ENCODE assay signal across 8 cellular contexts in the genomic region with DNA sequence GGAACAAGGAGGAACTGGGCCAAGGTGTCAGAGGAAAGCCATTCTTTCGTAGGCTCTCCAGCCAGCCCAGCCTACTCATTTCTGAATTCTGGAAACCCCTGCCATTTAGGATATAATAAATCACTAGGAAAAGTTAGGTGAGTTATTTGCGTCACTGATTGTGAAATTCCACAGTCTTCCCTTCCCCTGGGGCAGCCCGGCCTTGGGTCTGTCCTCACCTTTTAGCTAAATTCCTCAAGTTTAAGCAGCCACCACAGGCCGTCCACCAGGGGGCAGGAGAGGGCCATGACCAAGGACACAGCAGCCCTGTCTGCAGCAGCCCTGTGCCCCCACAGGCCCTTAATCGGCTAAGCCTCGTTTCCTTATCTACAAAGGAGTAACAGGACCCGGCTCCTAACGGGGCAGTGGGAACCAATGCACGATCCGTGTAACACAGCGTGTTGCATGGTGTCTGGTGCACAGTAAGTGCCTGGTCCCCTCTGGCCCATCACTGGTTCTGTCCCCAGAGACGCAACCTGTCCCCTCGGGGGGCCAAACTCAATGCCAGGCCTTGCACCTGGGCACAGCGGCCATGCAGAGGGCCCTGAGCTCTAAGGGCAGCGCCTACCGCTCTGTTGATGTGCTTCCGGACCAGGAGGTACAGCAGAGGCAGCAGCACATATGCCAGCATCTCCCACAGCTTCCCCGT. TPM values are rescaled to one million over a fixed set of nuclear protein-coding genes. Genes with fewer than 3 reads are reported as not detected.
DNase-seq lines count a peak whose midpoint lies in the region; ATAC-seq and TF ChIP-seq lines count a peak whose summit lies in the region.

No MANE protein-coding gene starts in this region.

- H3K27ac Mint-ChIP-seq in CD4-positive, alpha-beta T cell: no peak overlapping the region
- no peak overlapping the region for H3K27ac Mint-ChIP-seq in endodermal cell

- no peaks in the 10 kb centered on the region for H3K27me3 ChIP-seq in CD4-positive, alpha-beta T cell (ENCODE audit: control insufficient read depth, insufficient read depth, low read length)
- H3K27me3 ChIP-seq in endodermal cell (ENCODE audit: control insufficient read depth, insufficient read depth, low read length, poor library complexity, severe bottlenecking): no peaks in the 10 kb centered on the region

- H3K4me3 Mint-ChIP-seq in CD4-positive, alpha-beta T cell: no peak overlapping the region
- no peak overlapping the region for H3K4me3 Mint-ChIP-seq in endodermal cell

- no peak overlapping the region for H3K27ac ChIP-seq in CD4-positive, alpha-beta T cell (ENCODE audit: low read depth, low read length)
- no peak overlapping the region for H3K27ac ChIP-seq in endodermal cell (ENCODE audit: low read depth, low read length)

- WGBS in endodermal cell (ENCODE audit: insufficient coverage in 1 of 2, insufficient read length in 1 of 2), 2 experiments: 51 to 52% methylated on average over 13 to 18 of the region's 18 CpGs

- H3K4me1 Mint-ChIP-seq in CD4-positive, alpha-beta T cell (ENCODE audit: low read depth): peaks cover 15% of the 10 kb centered on the region
- H3K4me1 Mint-ChIP-seq in endodermal cell: peaks cover 8% of the 10 kb centered on the region

- H3K27me3 Mint-ChIP-seq in CD4-positive, alpha-beta T cell: no peaks in the 10 kb centered on the region
- peaks cover 5% of the 10 kb centered on the region for H3K27me3 Mint-ChIP-seq in endodermal cell (ENCODE audit: insufficient read depth)

- POLR2A ChIA-PET in CD4-positive, alpha-beta T cell (lab: Charles Lee): interaction anchor here (1.0 to 1.2 kb wide), 2 partner anchors 18 to 86 kb away, joined by 3 to 6 read pairs; partner anchors contain the start of gene GPR157

- H3K9me3 Mint-ChIP-seq in CD4-positive, alpha-beta T cell: no peaks in the 10 kb centered on the region
- H3K9me3 Mint-ChIP-seq in endodermal cell: no peaks in the 10 kb centered on the region

- no peaks in the 10 kb centered on the region for H3K9me3 ChIP-seq in CD4-positive, alpha-beta T cell (ENCODE audit: control insufficient read depth, low read length)
- H3K9me3 ChIP-seq in endodermal cell (ENCODE audit: control insufficient read depth, low read length): no peaks in the 10 kb centered on the region

- CTCF ChIA-PET in CD4-positive, alpha-beta T cell (lab: Charles Lee): interaction anchor here (0.6 to 2.5 kb wide), 17 partner anchors 9 to 444 kb away, joined by 3 to 33 read pairs (median 3); partner anchors contain the start of gene GPR157

- no peaks in the 10 kb centered on the region for H3K36me3 ChIP-seq in endodermal cell (ENCODE audit: control insufficient read depth, insufficient read depth, low read length)

- DNase-seq in CD4-positive, alpha-beta T cell: peak; percentile 76 to 87 (median 81)
- peak; percentile 77 for DNase-seq in NOMO-1 treated with DMSO at 0.1 percent for 48 hours (lab: John Stamatoyannopoulos, UW; ENCODE audit: unreplicated experiment)
- DNase-seq in activated CD8-positive, alpha-beta memory T cell treated with anti-CD3 and anti-CD28 coated beads for 48 hours (ENCODE audit: low read depth in 2 of 3, low spot score in 2 of 3): peak; percentile 59 to 93 (median 92)
- DNase-seq in endodermal cell: peak; percentile 99
- DNase-seq in mesenteric fat pad (ENCODE audit: low spot score): peak; percentile 94
- DNase-seq in stimulated activated CD8-positive, alpha-beta memory T cell treated with anti-CD3 and anti-CD28 coated beads, Interleukin-15, amount 100 ng/mL, for 48 hours (ENCODE audit: low read depth in 2 of 2): peak; percentile 76 to 77
- no peak for DNase-seq in cerebellar nuclear complex (lab: John Stamatoyannopoulos, UW)

- H3K4me1 ChIP-seq in endodermal cell (ENCODE audit: control insufficient read depth, insufficient read depth, low read length): no peaks in the 10 kb centered on the region

- intact Hi-C loops in CD4-positive, alpha-beta T cell (cut with DNase I, micrococcal nuclease): loop anchor here (1.0 to 2.0 kb wide), 2 partner anchors 85 to 380 kb away; no protein-coding TSS in a partner anchor

- H3K4me3 ChIP-seq in endodermal cell (ENCODE audit: low read length): no peak overlapping the region

- ATAC-seq in CD4-positive, alpha-beta T cell (ENCODE audit: poor library complexity): peak; percentile 80
- ATAC-seq in HG02798 (IDR thresholded peaks at IDR 0.05; ENCODE audit: poor library complexity, unreplicated experiment): peak; percentile 60

- peak; percentile 95 for TF ChIP-seq CTCF in CD4-positive, alpha-beta T cell (IDR thresholded peaks at IDR 0.05)
- TF ChIP-seq CTCF in endodermal cell (conservative IDR thresholded peaks at IDR 0.05): peak; percentile 97

- no peak overlapping the region for H3K9ac ChIP-seq in endodermal cell (ENCODE audit: extremely low read depth, low read length, poor library complexity, severe bottlenecking)

- peaks cover 15% of the 10 kb centered on the region for H3K36me3 Mint-ChIP-seq in CD4-positive, alpha-beta T cell (ENCODE audit: low read depth)
- H3K36me3 Mint-ChIP-seq in endodermal cell (ENCODE audit: low read depth): no peaks in the 10 kb centered on the region

RNA-seq across cellular contexts. Expression of gene GPR157, which starts 18.1 kb away (rescaled TPM):
- 1 to 10 TPM; 2.1 to 5.1 TPM for total RNA-seq in CD4-positive, alpha-beta T cell
- total RNA-seq in endodermal cell (1 to 10 TPM; 2.3 to 5.0 TPM), mesenteric fat pad (15.5 TPM)
- polyA plus RNA-seq in endodermal cell (2013, experiment 1 of 2): 4.3 TPM
- 1.8 TPM for polyA plus RNA-seq in endodermal cell (2013, experiment 2 of 2)

RNA-seq across cellular contexts. Expression of gene SLC2A5, which starts 41.4 kb away (rescaled TPM):
- total RNA-seq in CD4-positive, alpha-beta T cell: not detected
- total RNA-seq in endodermal cell (not detected), mesenteric fat pad (12.9 TPM)
- polyA plus RNA-seq in endodermal cell (2013, experiment 1 of 2): not detected
- not detected for polyA plus RNA-seq in endodermal cell (2013, experiment 2 of 2)

Comparison
In these comparisons a context has a peak if more than half of its experiments do, and no peak if none do; other contexts are left out.
1. DNase-seq: peak in CD4-positive, alpha-beta T cell (10 of 10), NOMO-1 treated with DMSO at 0.1 percent for 48 hours (single experiment), activated CD8-positive, alpha-beta memory T cell treated with anti-CD3 and anti-CD28 coated beads for 48 hours (3 of 3), endodermal cell (single experiment), mesenteric fat pad (single experiment) and stimulated activated CD8-positive, alpha-beta memory T cell treated with anti-CD3 and anti-CD28 coated beads, Interleukin-15, amount 100 ng/mL, for 48 hours (2 of 2); none in cerebellar nuclear complex (0 of 2).
2. RNA of gene SLC2A5, which starts 41.4 kb away (total RNA-seq): 12.9 TPM in mesenteric fat pad (single experiment); not detected in endodermal cell and not detected in CD4-positive, alpha-beta T cell; every median in the first group is over 10 times any median in the second.